In genomic region chr13:112668924-112669323, GRCh38 we compare ENCODE assay signal across 19 cellular contexts.
"Had no signal": no experiment of that assay in that cellular context is flagged by ENCODE, and none has a peak within 500 bp of the region (broad histone marks: within the 10 kb centered on the region; RNA-seq: fewer than 3 reads in every experiment).

No MANE protein-coding gene starts in this region.

- H3K4me3 ChIP-seq: cardiac muscle cell, spleen, thyroid gland had no signal

- DNase-seq: activated B cell treated with CpG ODN at 0.5 μM for 24 hours; activated CD4-positive, alpha-beta T cell treated with anti-CD3 and anti-CD28 coated beads for 4 hours; activated CD4-positive, alpha-beta T cell treated with anti-CD3 and anti-CD28 coated beads, Interleukin-2, amount 50 U/mL, for 48 hours; activated effector memory CD4-positive, alpha-beta T cell treated with anti-CD3 and anti-CD28 coated beads, Interleukin-2, amount 50 U/mL, for 16 hours; activated naive CD4-positive, alpha-beta T cell treated with anti-CD3 and anti-CD28 coated beads, Interleukin-2, amount 50 U/mL, for 16 hours; activated naive CD8-positive, alpha-beta T cell treated with anti-CD3 and anti-CD28 coated beads, Interleukin-2, amount 50 U/mL, for 24 hours; activated T-cell treated with anti-CD3 and anti-CD28 coated beads, Interleukin-2, amount 50 U/mL, for 72 hours; effector CD8-positive, alpha-beta T cell; foreskin keratinocyte; hippocampal formation; left ventricle myocardium superior; nucleus accumbens; spleen; stimulated activated CD4-positive, alpha-beta T cell treated with anti-CD3 and anti-CD28 coated beads, Interleukin-4, amount 100 ng/mL, for 1 hour; stimulated activated naive CD8-positive, alpha-beta T cell treated with anti-CD3 and anti-CD28 coated beads, Interleukin-15, Interleukin-2, amounts not matched to agents 100 U/mL and 50 U/mL, for 24 hours; substantia nigra; T1000; thyroid gland had no signal

- ATAC-seq: activated naive CD8-positive, alpha-beta T cell treated with anti-CD3 and anti-CD28 coated beads, Interleukin-2, amount 50 U/mL, for 24 hours; activated T-cell treated with anti-CD3 and anti-CD28 coated beads, Interleukin-2, amount 50 U/mL, for 72 hours; foreskin keratinocyte; left ventricle myocardium superior; stimulated activated naive CD8-positive, alpha-beta T cell treated with anti-CD3 and anti-CD28 coated beads, Interleukin-15, Interleukin-2, amounts not matched to agents 100 U/mL and 50 U/mL, for 24 hours had no signal

- H3K27me3 ChIP-seq: cardiac muscle cell, thyroid gland had no signal

- H3K27ac ChIP-seq: cardiac muscle cell, foreskin keratinocyte, spleen, thyroid gland had no signal

- H3K4me1 ChIP-seq: foreskin keratinocyte, spleen, thyroid gland had no signal

- H3K9me3 ChIP-seq: spleen, thyroid gland had no signal
